17 cellular contexts compared by ENCODE assay signal in genomic region chr4:29047341-29048041, GRCh38.
"Had no signal": no experiment of that assay in that cellular context is flagged by ENCODE, and none has a peak within 500 bp of the region (broad histone marks: within the 10 kb centered on the region; RNA-seq: fewer than 3 reads in every experiment).

No MANE protein-coding gene starts in this region.

- H3K27ac ChIP-seq: body of pancreas, foreskin keratinocyte, parathyroid adenoma had no signal

- H2AFZ ChIP-seq: parathyroid adenoma had no signal

- H3K4me3 ChIP-seq: body of pancreas, lung had no signal

- H3K9me3 ChIP-seq: body of pancreas had no signal

- H3K9ac ChIP-seq: parathyroid adenoma had no signal

- H3K4me1 ChIP-seq: body of pancreas, foreskin keratinocyte, parathyroid adenoma had no signal

- H3K27me3 ChIP-seq: body of pancreas, foreskin keratinocyte had no signal

- DNase-seq: activated B cell treated with CpG ODN at 0.5 μM for 24 hours; activated CD4-positive, alpha-beta T cell treated with anti-CD3 and anti-CD28 coated beads for 48 hours; activated CD8-positive, alpha-beta T cell treated with anti-CD3 and anti-CD28 coated beads for 36 hours; activated effector memory CD4-positive, alpha-beta T cell treated with Interleukin-2 at 50 U/mL for 16 hours; activated T-cell treated with anti-CD3 and anti-CD28 coated beads, Interleukin-2, amount 50 U/mL, for 4 hours; body of pancreas; effector memory CD4-positive, alpha-beta T cell; glutamatergic neuron; hypothalamus; kidney glomerular epithelial cell; naive B cell; stimulated activated naive CD8-positive, alpha-beta T cell treated with anti-CD3 and anti-CD28 coated beads, Interleukin-15, Interleukin-2, amounts not matched to agents 100 U/mL and 50 U/mL, for 24 hours; T-helper 2 cell had no signal

- ATAC-seq: activated CD8-positive, alpha-beta T cell treated with anti-CD3 and anti-CD28 coated beads for 36 hours; activated naive CD4-positive, alpha-beta T cell treated with anti-CD3 and anti-CD28 coated beads, Interleukin-2, amount 50 U/mL, for 72 hours; activated T-cell treated with anti-CD3 and anti-CD28 coated beads, Interleukin-2, amount 50 U/mL, for 4 hours; body of pancreas; stimulated activated naive CD8-positive, alpha-beta T cell treated with anti-CD3 and anti-CD28 coated beads, Interleukin-15, Interleukin-2, amounts not matched to agents 100 U/mL and 50 U/mL, for 24 hours had no signal
